In the genomic region with DNA sequence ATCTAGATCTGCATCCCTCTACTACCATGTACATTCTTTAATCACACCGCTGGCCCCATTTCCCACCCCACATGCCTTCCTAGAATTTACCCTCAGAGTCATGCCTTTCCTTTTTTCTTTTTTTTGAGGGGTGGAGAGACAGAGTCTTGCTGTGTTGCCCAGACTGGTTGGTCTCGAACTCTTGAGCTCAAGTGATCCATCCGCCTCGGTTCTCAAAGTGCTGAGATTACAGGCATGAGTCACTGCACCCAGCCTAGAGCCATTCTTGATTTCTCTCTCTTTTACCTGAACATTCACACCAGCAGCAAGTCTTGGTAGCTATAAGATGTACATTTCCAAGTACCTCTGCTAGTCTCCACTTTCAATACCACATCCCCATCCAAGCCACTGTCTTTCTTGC, we compare ENCODE assay signal across 13 cellular contexts. TPM values are rescaled to one million over a fixed set of nuclear protein-coding genes. Genes with fewer than 3 reads are reported as not detected.
DNase-seq lines count a peak whose midpoint lies in the region; ATAC-seq and TF ChIP-seq lines count a peak whose summit lies in the region.
"Had no signal": no experiment of that assay in that cellular context is flagged by ENCODE, and none has a peak within 500 bp of the region (broad histone marks: within the 10 kb centered on the region; RNA-seq: fewer than 3 reads in every experiment).

No MANE protein-coding gene starts in this region.

- peaks cover 6% of the 10 kb centered on the region for H3K36me3 Mint-ChIP-seq in CD4-positive, CD25-positive, alpha-beta regulatory T cell
- H3K36me3 Mint-ChIP-seq in HFFc6 (ENCODE audit: low read depth) (peaks cover 41% of the 10 kb centered on the region), mesothelial cell of epicardium (peaks cover 6% of the 10 kb centered on the region)
- H3K36me3 Mint-ChIP-seq in activated naive CD8-positive, alpha-beta T cell treated with anti-CD3 and anti-CD28 coated beads, Interleukin-2, amount 10 ng/mL, durations not matched to agents 7 days and 5 days = peaks cover 27% of the 10 kb centered on the region

- H3K9me3 Mint-ChIP-seq in CD4-positive, CD25-positive, alpha-beta regulatory T cell = peaks cover 0 to 2% (median 0%) of the 10 kb centered on the region in 7 donors
- H3K9me3 Mint-ChIP-seq in HFFc6 (no peaks in the 10 kb centered on the region), mesothelial cell of epicardium (no peaks in the 10 kb centered on the region)
- H3K9me3 Mint-ChIP-seq in activated naive CD8-positive, alpha-beta T cell treated with anti-CD3 and anti-CD28 coated beads, Interleukin-2, amount 10 ng/mL, durations not matched to agents 7 days and 5 days = no peaks in the 10 kb centered on the region

- H3K4me3 Mint-ChIP-seq in CD4-positive, CD25-positive, alpha-beta regulatory T cell = peak overlapping the region; percentile 94 to 95 (median 95)
- H3K4me3 Mint-ChIP-seq in HFFc6 = peak overlapping the region; percentile 76
- H3K4me3 Mint-ChIP-seq in activated naive CD8-positive, alpha-beta T cell treated with anti-CD3 and anti-CD28 coated beads, Interleukin-2, amount 10 ng/mL, durations not matched to agents 7 days and 5 days = peak overlapping the region; percentile 96
- H3K4me3 Mint-ChIP-seq in mesothelial cell of epicardium = peak overlapping the region; percentile 57

- no peak for ATAC-seq in CD4-positive, CD25-positive, alpha-beta regulatory T cell (ENCODE audit: low read depth in 2 of 2)
- no peak for ATAC-seq in activated naive CD8-positive, alpha-beta T cell treated with anti-CD3 and anti-CD28 coated beads, Interleukin-2, amount 10 ng/mL, durations not matched to agents 7 days and 5 days (ENCODE audit: low read depth)
- ATAC-seq: upper lobe of right lung had no signal

- peaks cover 72% of the 10 kb centered on the region for H3K4me1 ChIP-seq in CD4-positive, CD25-positive, alpha-beta regulatory T cell (ENCODE audit: control insufficient read depth, insufficient read depth, low read length, poor library complexity, severe bottlenecking)

- H3K27ac Mint-ChIP-seq in CD4-positive, CD25-positive, alpha-beta regulatory T cell = peak overlapping the region; percentile 57 to 86 (median 70)
- H3K27ac Mint-ChIP-seq in HFFc6 (peak overlapping the region; percentile 29), mesothelial cell of epicardium (no peak overlapping the region)
- peak overlapping the region; percentile 84 for H3K27ac Mint-ChIP-seq in activated naive CD8-positive, alpha-beta T cell treated with anti-CD3 and anti-CD28 coated beads, Interleukin-2, amount 10 ng/mL, durations not matched to agents 7 days and 5 days

- H3K9me3 ChIP-seq in CD4-positive, CD25-positive, alpha-beta regulatory T cell (ENCODE audit: control insufficient read depth in 2 of 2, low read length in 2 of 2) = no peaks in the 10 kb centered on the region
- H3K9me3 ChIP-seq: upper lobe of right lung had no signal

- peaks cover 5 to 80% (median 43%) of the 10 kb centered on the region in 4 donors for H3K4me1 Mint-ChIP-seq in CD4-positive, CD25-positive, alpha-beta regulatory T cell
- H3K4me1 Mint-ChIP-seq in HFFc6 (ENCODE audit: low read depth) (peaks cover 79% of the 10 kb centered on the region), mesothelial cell of epicardium (peaks cover 58% of the 10 kb centered on the region)
- peaks cover 42% of the 10 kb centered on the region for H3K4me1 Mint-ChIP-seq in activated naive CD8-positive, alpha-beta T cell treated with anti-CD3 and anti-CD28 coated beads, Interleukin-2, amount 10 ng/mL, durations not matched to agents 7 days and 5 days

- H3K4me3 ChIP-seq in CD4-positive, CD25-positive, alpha-beta regulatory T cell (ENCODE audit: low read depth, low read length) = peak overlapping the region; percentile 31
- H3K4me3 ChIP-seq: lung had no signal

- DNase-seq in CD4-positive, CD25-positive, alpha-beta regulatory T cell = no peak
- no peak for DNase-seq in HFFc6
- no peak for DNase-seq in activated naive CD8-positive, alpha-beta T cell treated with anti-CD3 and anti-CD28 coated beads, Interleukin-2, amount 10 ng/mL, durations not matched to agents 7 days and 5 days
- no peak for DNase-seq in mesothelial cell of epicardium (ENCODE audit: low spot score in 2 of 2, unreplicated experiment in 2 of 2)
- DNase-seq in SIG-M5 treated with dmso at 0.1 percent for 504 hours (lab: John Stamatoyannopoulos, UW; ENCODE audit: unreplicated experiment) = no peak
- DNase-seq in HT-29 (ENCODE audit: low spot score) = no peak
- DNase-seq in NCI-H446 treated with DMSO at 0.1 percent for 48 hours (lab: John Stamatoyannopoulos, UW) = no peak
- DNase-seq: activated effector memory CD4-positive, alpha-beta T cell treated with anti-CD3 and anti-CD28 coated beads, Interleukin-2, amount 50 U/mL, for 16 hours; DMS53; dorsolateral prefrontal cortex; NCI-H1694; upper lobe of right lung had no signal

- H3K27me3 ChIP-seq in CD4-positive, CD25-positive, alpha-beta regulatory T cell (ENCODE audit: control insufficient read depth, insufficient read depth, low read length) = no peaks in the 10 kb centered on the region
- H3K27me3 ChIP-seq: dorsolateral prefrontal cortex, upper lobe of right lung had no signal

- POLR2A ChIA-PET in activated naive CD8-positive, alpha-beta T cell treated with anti-CD3 and anti-CD28 coated beads, Interleukin-2, amount 10 ng/mL, durations not matched to agents 7 days and 5 days (lab: Charles Lee) = interaction anchor here (2.1 to 4.3 kb wide), 3 partner anchors 9 to 28 kb away, joined by 12 to 82 read pairs (median 32); a partner anchor contains a TSS

- H3K27me3 Mint-ChIP-seq in CD4-positive, CD25-positive, alpha-beta regulatory T cell = peaks cover 11% of the 10 kb centered on the region
- H3K27me3 Mint-ChIP-seq in HFFc6 (ENCODE audit: insufficient read depth) (peaks cover 5% of the 10 kb centered on the region), mesothelial cell of epicardium (ENCODE audit: low read depth) (no peaks in the 10 kb centered on the region)
- peaks cover 3% of the 10 kb centered on the region for H3K27me3 Mint-ChIP-seq in activated naive CD8-positive, alpha-beta T cell treated with anti-CD3 and anti-CD28 coated beads, Interleukin-2, amount 10 ng/mL, durations not matched to agents 7 days and 5 days

- TF ChIP-seq CTCF in HFFc6 (IDR thresholded peaks at IDR 0.05) (no peak), mesothelial cell of epicardium (IDR thresholded peaks at IDR 0.05; ENCODE audit: unreplicated experiment) (no peak)

- H3K27ac ChIP-seq in CD4-positive, CD25-positive, alpha-beta regulatory T cell (ENCODE audit: insufficient read depth, low read length, poor library complexity, severe bottlenecking) = no peak overlapping the region

- H3K36me3 ChIP-seq in CD4-positive, CD25-positive, alpha-beta regulatory T cell (ENCODE audit: control insufficient read depth, insufficient read depth, low read length) = peaks cover 10% of the 10 kb centered on the region

RNA-seq across cellular contexts. Expression of a gene that starts 2.1 kb away (rescaled TPM):
- total RNA-seq in CD4-positive, CD25-positive, alpha-beta regulatory T cell = 15.6 TPM
- 10 to 100 TPM; 41.0 to 48.8 (median 45.5) TPM for polyA plus RNA-seq in CD4-positive, CD25-positive, alpha-beta regulatory T cell
- total RNA-seq in HFFc6 (2021; fragmentation: NEBNext Ultra II Directional; extraction: Animal tissue kit (Norgen Biotek cat#: 25700)) = 10 to 100 TPM; 12.9 to 19.2 (median 17.7) TPM
- total RNA-seq in activated naive CD8-positive, alpha-beta T cell treated with anti-CD3 and anti-CD28 coated beads, Interleukin-2, amount 10 ng/mL, durations not matched to agents 7 days and 5 days = 10 to 100 TPM; 29.8 to 34.3 TPM
- total RNA-seq in mesothelial cell of epicardium = 42.3 to 43.8 TPM (median 43.2 TPM) in 3 replicates
- 57.4 and 65.1 TPM in 2 replicates for total RNA-seq in HT-29 (2014; rRNA removed; shearing (Covaris generic))

RNA-seq across cellular contexts. Expression of a gene that starts 2.2 kb away (rescaled TPM):
- total RNA-seq in CD4-positive, CD25-positive, alpha-beta regulatory T cell = 163 TPM
- 100 to 1,000 TPM; 116 to 157 (median 133) TPM for polyA plus RNA-seq in CD4-positive, CD25-positive, alpha-beta regulatory T cell
- total RNA-seq in HFFc6 (2021; fragmentation: NEBNext Ultra II Directional; extraction: Animal tissue kit (Norgen Biotek cat#: 25700)) = 100 to 1,000 TPM; 234 to 296 (median 268) TPM
- 100 to 1,000 TPM; 130 to 136 TPM for total RNA-seq in activated naive CD8-positive, alpha-beta T cell treated with anti-CD3 and anti-CD28 coated beads, Interleukin-2, amount 10 ng/mL, durations not matched to agents 7 days and 5 days
- 13.1 to 14.4 TPM (median 13.1 TPM) in 3 replicates for total RNA-seq in mesothelial cell of epicardium
- 157 and 185 TPM in 2 replicates for total RNA-seq in HT-29 (2014; rRNA removed; shearing (Covaris generic))

RNA-seq across cellular contexts. Expression of a gene that starts 6.1 kb away (rescaled TPM):
- total RNA-seq in CD4-positive, CD25-positive, alpha-beta regulatory T cell = 1.9 TPM
- polyA plus RNA-seq in CD4-positive, CD25-positive, alpha-beta regulatory T cell = under 1 TPM in 2 of 4 donors, not detected in 2; 0.06 to 0.17 TPM
- 1 to 10 TPM; 2.9 to 4.3 (median 3.6) TPM for total RNA-seq in HFFc6 (2021; fragmentation: NEBNext Ultra II Directional; extraction: Animal tissue kit (Norgen Biotek cat#: 25700))
- total RNA-seq in activated naive CD8-positive, alpha-beta T cell treated with anti-CD3 and anti-CD28 coated beads, Interleukin-2, amount 10 ng/mL, durations not matched to agents 7 days and 5 days = 1 to 10 TPM; 2.2 to 2.3 TPM
- total RNA-seq in mesothelial cell of epicardium = 24.6 to 25.5 TPM (median 24.7 TPM) in 3 replicates
- 0.23 TPM in 1 of 2 replicates, not detected in the other for total RNA-seq in HT-29 (2014; rRNA removed; shearing (Covaris generic))

RNA-seq across cellular contexts. Expression of a gene that starts 11.8 kb away (rescaled TPM):
- 224 TPM for total RNA-seq in CD4-positive, CD25-positive, alpha-beta regulatory T cell
- polyA plus RNA-seq in CD4-positive, CD25-positive, alpha-beta regulatory T cell = 10 to 100 TPM; 36.9 to 62.2 (median 44.5) TPM
- 100 to 1,000 TPM; 148 to 178 (median 165) TPM for total RNA-seq in HFFc6 (2021; fragmentation: NEBNext Ultra II Directional; extraction: Animal tissue kit (Norgen Biotek cat#: 25700))
- 100 to 1,000 TPM; 395 to 418 TPM for total RNA-seq in activated naive CD8-positive, alpha-beta T cell treated with anti-CD3 and anti-CD28 coated beads, Interleukin-2, amount 10 ng/mL, durations not matched to agents 7 days and 5 days
- 345 to 360 TPM (median 349 TPM) in 3 replicates for total RNA-seq in mesothelial cell of epicardium
- total RNA-seq in HT-29 (2014; rRNA removed; shearing (Covaris generic)) = 795 and 814 TPM in 2 replicates

RNA-seq across cellular contexts. Expression of a gene that starts 27.5 kb away (rescaled TPM):
- total RNA-seq in CD4-positive, CD25-positive, alpha-beta regulatory T cell = 89.1 TPM
- 10 to 100 TPM; 49.4 to 65.1 (median 56.1) TPM for polyA plus RNA-seq in CD4-positive, CD25-positive, alpha-beta regulatory T cell
- total RNA-seq in HFFc6 (2021; fragmentation: NEBNext Ultra II Directional; extraction: Animal tissue kit (Norgen Biotek cat#: 25700)) = 10 to 100 TPM; 26.4 to 50.3 (median 48.9) TPM
- 100 to 1,000 TPM; 191 to 199 TPM for total RNA-seq in activated naive CD8-positive, alpha-beta T cell treated with anti-CD3 and anti-CD28 coated beads, Interleukin-2, amount 10 ng/mL, durations not matched to agents 7 days and 5 days
- total RNA-seq in mesothelial cell of epicardium = 72.6 to 78.3 TPM (median 76.9 TPM) in 3 replicates
- 127 and 134 TPM in 2 replicates for total RNA-seq in HT-29 (2014; rRNA removed; shearing (Covaris generic))
